In genomic region chr1:41485605-41486004, GRCh38 we compare ENCODE assay signal across 13 cellular contexts. TPM values are rescaled to one million over a fixed set of nuclear protein-coding genes. Genes with fewer than 3 reads are reported as not detected.
DNase-seq lines count a peak whose midpoint lies in the region; ATAC-seq and TF ChIP-seq lines count a peak whose summit lies in the region.
"Had no signal": no experiment of that assay in that cellular context is flagged by ENCODE, and none has a peak within 500 bp of the region (broad histone marks: within the 10 kb centered on the region; RNA-seq: fewer than 3 reads in every experiment).

No MANE protein-coding gene starts in this region.

- 48% methylated on average over 3 of the region's 5 CpGs for WGBS in esophagus muscularis mucosa

- TF ChIP-seq CTCF in HEK293 (tag by site-specific recombination; IDR thresholded peaks at IDR 0.05) (no peak), esophagus muscularis mucosa (IDR thresholded peaks at IDR 0.05) (no peak)

- TF ChIP-seq POLR2A in esophagus muscularis mucosa (IDR thresholded peaks at IDR 0.05; ENCODE audit: low read depth): no peak

- H3K4me1 Mint-ChIP-seq in naive thymus-derived CD4-positive, alpha-beta T cell: peaks cover 0 to 15% (median 0%) of the 10 kb centered on the region in 7 donors

- H3K27ac Mint-ChIP-seq in naive thymus-derived CD4-positive, alpha-beta T cell: no peak overlapping the region

- peak; percentile 90 for DNase-seq in A172 (ENCODE audit: low spot score)
- DNase-seq in adipocyte (ENCODE audit: low read depth): peak; percentile 59
- peak; percentile 65 for DNase-seq in iPS-NIHi7 (ENCODE audit: extremely low spot score)
- DNase-seq in naive thymus-derived CD4-positive, alpha-beta T cell: no peak
- no peak for DNase-seq in germinal center (ENCODE audit: low spot score)
- no peak for DNase-seq in esophagus muscularis mucosa (ENCODE audit: extremely low spot score)
- DNase-seq: foreskin melanocyte, NCI-H1092 treated with DMSO at 0.1 percent for 48 hours had no signal

- H3K9me3 ChIP-seq in HEK293 (ENCODE audit: control insufficient read depth, insufficient read depth, low read depth, low read length) (no peaks in the 10 kb centered on the region), adipocyte (ENCODE audit: control insufficient read depth, low read length) (no peaks in the 10 kb centered on the region), esophagus muscularis mucosa (no peaks in the 10 kb centered on the region)
- H3K9me3 ChIP-seq in naive thymus-derived CD4-positive, alpha-beta T cell (ENCODE audit: control insufficient read depth in 2 of 3, low read length in 3 of 3): no peaks in the 10 kb centered on the region

- H3K4me3 Mint-ChIP-seq in naive thymus-derived CD4-positive, alpha-beta T cell: no peak overlapping the region

- TF ChIP-seq EP300 in esophagus muscularis mucosa (IDR thresholded peaks at IDR 0.05): no peak

- no peak overlapping the region for H3K4me3 ChIP-seq in HEK293 (ENCODE audit: low read depth, low read length)
- H3K4me3 ChIP-seq in adipocyte (ENCODE audit: low read length): no peak overlapping the region
- H3K4me3 ChIP-seq in naive thymus-derived CD4-positive, alpha-beta T cell (ENCODE audit: low read length): no peak overlapping the region
- no peak overlapping the region for H3K4me3 ChIP-seq in esophagus muscularis mucosa
- H3K4me3 ChIP-seq: cardiac muscle cell had no signal

- no peaks in the 10 kb centered on the region for H3K36me3 Mint-ChIP-seq in naive thymus-derived CD4-positive, alpha-beta T cell

- POLR2A ChIA-PET in HEK293 (lab: Yijun Ruan, JAX): no interaction called here
- POLR2A ChIA-PET in naive thymus-derived CD4-positive, alpha-beta T cell (lab: Charles Lee): no interaction called here

- 0 out of 2 replicates have a peak, but pooled peaks cover 4% of the 10 kb centered on the region for H3K4me1 ChIP-seq in HEK293 (ENCODE audit: control insufficient read depth, insufficient read depth, low read length)
- H3K4me1 ChIP-seq in adipocyte (ENCODE audit: control insufficient read depth, insufficient read depth, low read length): peaks cover 10% of the 10 kb centered on the region
- no peaks in the 10 kb centered on the region for H3K4me1 ChIP-seq in naive thymus-derived CD4-positive, alpha-beta T cell (ENCODE audit: control insufficient read depth in 2 of 2, insufficient read depth in 2 of 2, low read length in 2 of 2)
- peaks cover 50 to 75% (median 68%) of the 10 kb centered on the region in 4 donors for H3K4me1 ChIP-seq in esophagus muscularis mucosa

- H3K9me3 Mint-ChIP-seq in naive thymus-derived CD4-positive, alpha-beta T cell: peaks cover 0 to 6% (median 0%) of the 10 kb centered on the region in 11 donors

- H3K9ac ChIP-seq in adipocyte (ENCODE audit: low read length): no peak overlapping the region

- no peak overlapping the region for H3K27ac ChIP-seq in HEK293 (ENCODE audit: extremely low read depth, low read depth, low read length)
- H3K27ac ChIP-seq in naive thymus-derived CD4-positive, alpha-beta T cell (ENCODE audit: low read depth, low read length): no peak overlapping the region
- H3K27ac ChIP-seq in esophagus muscularis mucosa (replicated peaks in 1 of 4): peak overlapping the region in 1 of 4 donors; percentile 77

- no peaks in the 10 kb centered on the region for H3K36me3 ChIP-seq in HEK293 (ENCODE audit: control insufficient read depth in 2 of 2, insufficient read depth in 1 of 2, low read length in 2 of 2)
- H3K36me3 ChIP-seq in adipocyte (ENCODE audit: control insufficient read depth, insufficient read depth, low read length, severe bottlenecking): no peaks in the 10 kb centered on the region
- H3K36me3 ChIP-seq in naive thymus-derived CD4-positive, alpha-beta T cell (ENCODE audit: control insufficient read depth in 2 of 3, insufficient read depth in 3 of 3, low read length in 3 of 3): no peaks in the 10 kb centered on the region
- no peaks in the 10 kb centered on the region for H3K36me3 ChIP-seq in esophagus muscularis mucosa
- H3K36me3 ChIP-seq: cardiac muscle cell had no signal

- H3K27me3 Mint-ChIP-seq in naive thymus-derived CD4-positive, alpha-beta T cell: peaks cover 18 to 28% (median 24%) of the 10 kb centered on the region in 5 donors

- CTCF ChIA-PET in HEK293 (lab: Yijun Ruan, JAX): interaction anchor here (0.9 to 1.0 kb wide), 3 partner anchors 9 to 30 kb away, joined by 3 read pairs; no protein-coding TSS in a partner anchor
- CTCF ChIA-PET in naive thymus-derived CD4-positive, alpha-beta T cell (lab: Charles Lee): no interaction called here

- ATAC-seq in GM21717 (IDR thresholded peaks at IDR 0.05; ENCODE audit: unreplicated experiment): no peak
- no peak for ATAC-seq in naive thymus-derived CD4-positive, alpha-beta T cell
- ATAC-seq: sciatic nerve had no signal

- H3K27me3 ChIP-seq in adipocyte (replicated peaks; ENCODE audit: control insufficient read depth, insufficient read depth, low read length): peaks cover 15% of the 10 kb centered on the region
- H3K27me3 ChIP-seq in naive thymus-derived CD4-positive, alpha-beta T cell (ENCODE audit: control insufficient read depth in 2 of 2, insufficient read depth in 2 of 2, low read length in 2 of 2): no peaks in the 10 kb centered on the region
- no peaks in the 10 kb centered on the region for H3K27me3 ChIP-seq in esophagus muscularis mucosa
- H3K27me3 ChIP-seq: cardiac muscle cell had no signal

- intact Hi-C loops in naive thymus-derived CD4-positive, alpha-beta T cell (cut with micrococcal nuclease): no loop called here
- intact Hi-C loops in esophagus muscularis mucosa (cut with DNase I): no loop called here

TF ChIP-seq in HEK293, 187 proteins besides CTCF, POLR2A, EP300 and RAD21:
- TF ChIP-seq ZIC2 (tag by site-specific recombination; IDR thresholded peaks at IDR 0.05): 0 out of 2 replicates have a peak, but pooled peaks have one; percentile 5
- TF ChIP-seq ZBTB20 (tag by site-specific recombination; IDR thresholded peaks at IDR 0.05): no peak

RNA-seq across cellular contexts. Expression of gene EDN2, which starts 1.1 kb away (rescaled TPM):
- 1.3 and 2.6 TPM in 2 replicates for total RNA-seq in A172 (2014; rRNA removed; shearing (Covaris generic))
- total RNA-seq in naive thymus-derived CD4-positive, alpha-beta T cell: not detected
- not detected for polyA plus RNA-seq in naive thymus-derived CD4-positive, alpha-beta T cell
- total RNA-seq in esophagus muscularis mucosa: 1 to 10 TPM in 1 of 4 donors, under 1 TPM in 1, not detected in 2; 0.40 to 1.2 TPM
- total RNA-seq: lung microvascular endothelial cell, sciatic nerve had no signal

Comparison
In these comparisons a context has a peak if more than half of its experiments do, and no peak if none do; other contexts are left out.
1. DNase-seq: peak in A172 (single experiment), adipocyte (single experiment) and iPS-NIHi7 (single experiment); none in naive thymus-derived CD4-positive, alpha-beta T cell (0 of 9), germinal center (single experiment) and esophagus muscularis mucosa (single experiment).